In the genomic region with DNA sequence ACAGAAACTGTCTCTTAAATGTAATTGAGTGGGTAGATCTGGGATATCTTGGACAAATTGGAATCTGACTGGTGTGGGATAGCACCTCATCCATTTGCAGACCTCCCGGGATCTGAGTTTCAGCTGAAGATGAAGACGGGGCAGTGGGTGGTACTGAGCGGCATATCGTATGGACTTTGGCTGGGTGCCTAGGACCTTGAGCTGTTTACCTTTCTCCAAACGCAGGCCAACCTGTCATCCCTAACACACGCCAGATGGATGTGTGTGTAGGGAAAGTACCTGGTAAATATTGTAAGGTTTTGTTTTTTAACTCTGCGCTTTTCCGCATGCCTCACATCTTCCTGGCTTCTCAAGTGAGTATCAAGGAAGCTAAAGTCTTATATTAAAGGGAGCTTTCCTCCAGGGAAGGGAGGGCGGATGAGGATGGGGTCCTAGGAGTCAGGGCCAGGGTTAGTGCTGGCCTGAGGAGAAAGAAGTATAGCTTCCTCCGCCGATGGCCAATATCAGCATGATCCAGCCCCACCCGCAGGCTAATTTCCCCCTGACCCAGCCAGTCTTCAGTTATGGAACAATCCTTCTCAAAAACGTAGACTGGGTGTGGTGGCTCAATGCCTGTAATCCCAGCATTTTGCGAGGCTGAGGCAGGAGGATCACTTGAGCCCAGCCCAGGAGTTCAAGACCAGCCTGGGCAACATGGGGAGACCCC, we compare ENCODE assay signal across 1 cellular context.
A peak's percentile ranks its signal among the peaks of the same experiment; 100 is the strongest.
TF ChIP-seq lines count a peak whose summit lies in the region.

No MANE protein-coding gene starts in this region.

TF ChIP-seq in HepG2, 621 proteins besides CTCF, POLR2A, EP300 and RAD21 (continued from another document and continues in another):
- TF ChIP-seq, protein P1, sequence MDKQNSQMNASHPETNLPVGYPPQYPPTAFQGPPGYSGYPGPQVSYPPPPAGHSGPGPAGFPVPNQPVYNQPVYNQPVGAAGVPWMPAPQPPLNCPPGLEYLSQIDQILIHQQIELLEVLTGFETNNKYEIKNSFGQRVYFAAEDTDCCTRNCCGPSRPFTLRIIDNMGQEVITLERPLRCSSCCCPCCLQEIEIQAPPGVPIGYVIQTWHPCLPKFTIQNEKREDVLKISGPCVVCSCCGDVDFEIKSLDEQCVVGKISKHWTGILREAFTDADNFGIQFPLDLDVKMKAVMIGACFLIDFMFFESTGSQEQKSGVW (CRISPR knock-in tag; IDR thresholded peaks at IDR 0.05; ENCODE audit: borderline replicate concordance): no peak
- TF ChIP-seq HMG20A (CRISPR knock-in tag; IDR thresholded peaks at IDR 0.05; ENCODE audit: borderline replicate concordance) (peak; percentile 16; the same call in 1 of the 2 replicates), JUN (CRISPR knock-in tag; IDR thresholded peaks at IDR 0.05) (no peak), DBP (CRISPR knock-in tag; IDR thresholded peaks at IDR 0.05; ENCODE audit: not compliant biosample characterization) (no peak), ARNT (IDR thresholded peaks at IDR 0.05) (no peak), ZSCAN29 (CRISPR knock-in tag; conservative IDR thresholded peaks at IDR 0.05) (no peak), SIX1 (CRISPR knock-in tag; IDR thresholded peaks at IDR 0.05; ENCODE audit: borderline replicate concordance) (no peak), ZNF280D (CRISPR knock-in tag; IDR thresholded peaks at IDR 0.05) (peak; percentile 55; the same call in 1 of the 2 replicates), RNF2 (conservative IDR thresholded peaks at IDR 0.05; ENCODE audit: low read depth) (no peak), ZNF841 (CRISPR knock-in tag; IDR thresholded peaks at IDR 0.05; ENCODE audit: borderline replicate concordance) (no peak), YY1 (IDR thresholded peaks at IDR 0.05; ENCODE audit: insufficient read depth, insufficient replicate concordance, low read depth, low read length) (no peak), ARID3A (IDR thresholded peaks at IDR 0.05; ENCODE audit: low read depth, low read length) (no peak), RORA (CRISPR knock-in tag; IDR thresholded peaks at IDR 0.05) (no peak), RARG (CRISPR knock-in tag; IDR thresholded peaks at IDR 0.05; ENCODE audit: low read depth) (no peak), ZNF234 (CRISPR knock-in tag; conservative IDR thresholded peaks at IDR 0.05) (no peak), ZNF337 (CRISPR knock-in tag; IDR thresholded peaks at IDR 0.05; ENCODE audit: borderline replicate concordance, low read depth) (no peak), RARA (CRISPR knock-in tag; IDR thresholded peaks at IDR 0.05) (peak; percentile 41), ZNF780A (CRISPR knock-in tag; IDR thresholded peaks at IDR 0.05) (no peak), LBX2 (CRISPR knock-in tag; IDR thresholded peaks at IDR 0.05; ENCODE audit: borderline replicate concordance) (no peak), MEIS1 (CRISPR knock-in tag; IDR thresholded peaks at IDR 0.05; ENCODE audit: borderline replicate concordance) (peak; percentile 54; the same call in 1 of the 2 replicates), ZSCAN30 (CRISPR knock-in tag; IDR thresholded peaks at IDR 0.05) (no peak), SOX6 (IDR thresholded peaks at IDR 0.05) (no peak), SOX6 (CRISPR knock-in tag; IDR thresholded peaks at IDR 0.05) (peak; percentile 68), SRF (IDR thresholded peaks at IDR 0.05; ENCODE audit: low read depth, low read length) (no peak), ELF3 (CRISPR knock-in tag; IDR thresholded peaks at IDR 0.05) (peak; percentile 96), RBAK (CRISPR knock-in tag; IDR thresholded peaks at IDR 0.05) (no peak), HOXA3 (CRISPR knock-in tag; IDR thresholded peaks at IDR 0.05) (peak; percentile 57; the same call in 1 of the 2 replicates), ELF4 (CRISPR knock-in tag; IDR thresholded peaks at IDR 0.05; ENCODE audit: borderline replicate concordance) (no peak), PHF8 (CRISPR knock-in tag; IDR thresholded peaks at IDR 0.05) (no peak), SP5 (CRISPR knock-in tag; IDR thresholded peaks at IDR 0.05; ENCODE audit: borderline replicate concordance, low read depth) (peak; percentile 79), NCOA2 (CRISPR knock-in tag; IDR thresholded peaks at IDR 0.05) (peak; percentile 29; the same call in 1 of the 2 replicates), ZNF33B (CRISPR knock-in tag; IDR thresholded peaks at IDR 0.05) (no peak), ATM (IDR thresholded peaks at IDR 0.05; ENCODE audit: borderline replicate concordance) (no peak), PHF20 (CRISPR knock-in tag; IDR thresholded peaks at IDR 0.05) (no peak), RBM22 (optimal IDR thresholded peaks at IDR 0.05; ENCODE audit: low read length) (no peak), SAFB2 (CRISPR knock-in tag; IDR thresholded peaks at IDR 0.05; ENCODE audit: borderline replicate concordance, low read depth) (no peak), PHF21A (CRISPR knock-in tag; IDR thresholded peaks at IDR 0.05) (peak; percentile 30; the same call in 1 of the 2 replicates), ZBTB7A (CRISPR knock-in tag; IDR thresholded peaks at IDR 0.05) (no peak), BRCA1 (CRISPR knock-in tag; IDR thresholded peaks at IDR 0.05) (no peak), MEF2D (CRISPR knock-in tag; IDR thresholded peaks at IDR 0.05) (peak; percentile 44; the same call in 1 of the 2 replicates)
- TF ChIP-seq, protein P2, sequence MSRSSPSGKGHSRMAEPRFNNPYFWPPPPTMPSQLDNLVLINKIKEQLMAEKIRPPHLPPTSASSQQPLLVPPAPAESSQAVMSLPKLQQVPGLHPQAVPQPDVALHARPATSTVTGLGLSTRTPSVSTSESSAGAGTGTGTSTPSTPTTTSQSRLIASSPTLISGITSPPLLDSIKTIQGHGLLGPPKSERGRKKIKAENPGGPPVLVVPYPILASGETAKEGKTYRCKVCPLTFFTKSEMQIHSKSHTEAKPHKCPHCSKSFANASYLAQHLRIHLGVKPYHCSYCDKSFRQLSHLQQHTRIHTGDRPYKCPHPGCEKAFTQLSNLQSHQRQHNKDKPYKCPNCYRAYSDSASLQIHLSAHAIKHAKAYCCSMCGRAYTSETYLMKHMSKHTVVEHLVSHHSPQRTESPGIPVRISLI (CRISPR knock-in tag; IDR thresholded peaks at IDR 0.05; ENCODE audit: borderline replicate concordance): no peak
- TF ChIP-seq, protein P3, sequence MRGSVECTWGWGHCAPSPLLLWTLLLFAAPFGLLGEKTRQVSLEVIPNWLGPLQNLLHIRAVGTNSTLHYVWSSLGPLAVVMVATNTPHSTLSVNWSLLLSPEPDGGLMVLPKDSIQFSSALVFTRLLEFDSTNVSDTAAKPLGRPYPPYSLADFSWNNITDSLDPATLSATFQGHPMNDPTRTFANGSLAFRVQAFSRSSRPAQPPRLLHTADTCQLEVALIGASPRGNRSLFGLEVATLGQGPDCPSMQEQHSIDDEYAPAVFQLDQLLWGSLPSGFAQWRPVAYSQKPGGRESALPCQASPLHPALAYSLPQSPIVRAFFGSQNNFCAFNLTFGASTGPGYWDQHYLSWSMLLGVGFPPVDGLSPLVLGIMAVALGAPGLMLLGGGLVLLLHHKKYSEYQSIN (CRISPR knock-in tag; IDR thresholded peaks at IDR 0.05; ENCODE audit: borderline replicate concordance): no peak
- TF ChIP-seq, protein P4, sequence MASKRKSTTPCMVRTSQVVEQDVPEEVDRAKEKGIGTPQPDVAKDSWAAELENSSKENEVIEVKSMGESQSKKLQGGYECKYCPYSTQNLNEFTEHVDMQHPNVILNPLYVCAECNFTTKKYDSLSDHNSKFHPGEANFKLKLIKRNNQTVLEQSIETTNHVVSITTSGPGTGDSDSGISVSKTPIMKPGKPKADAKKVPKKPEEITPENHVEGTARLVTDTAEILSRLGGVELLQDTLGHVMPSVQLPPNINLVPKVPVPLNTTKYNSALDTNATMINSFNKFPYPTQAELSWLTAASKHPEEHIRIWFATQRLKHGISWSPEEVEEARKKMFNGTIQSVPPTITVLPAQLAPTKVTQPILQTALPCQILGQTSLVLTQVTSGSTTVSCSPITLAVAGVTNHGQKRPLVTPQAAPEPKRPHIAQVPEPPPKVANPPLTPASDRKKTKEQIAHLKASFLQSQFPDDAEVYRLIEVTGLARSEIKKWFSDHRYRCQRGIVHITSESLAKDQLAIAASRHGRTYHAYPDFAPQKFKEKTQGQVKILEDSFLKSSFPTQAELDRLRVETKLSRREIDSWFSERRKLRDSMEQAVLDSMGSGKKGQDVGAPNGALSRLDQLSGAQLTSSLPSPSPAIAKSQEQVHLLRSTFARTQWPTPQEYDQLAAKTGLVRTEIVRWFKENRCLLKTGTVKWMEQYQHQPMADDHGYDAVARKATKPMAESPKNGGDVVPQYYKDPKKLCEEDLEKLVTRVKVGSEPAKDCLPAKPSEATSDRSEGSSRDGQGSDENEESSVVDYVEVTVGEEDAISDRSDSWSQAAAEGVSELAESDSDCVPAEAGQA (IDR thresholded peaks at IDR 0.05; ENCODE audit: low read depth): no peak
- TF ChIP-seq, protein P4 (CRISPR knock-in tag; IDR thresholded peaks at IDR 0.05; ENCODE audit: borderline replicate concordance): no peak
- TF ChIP-seq, protein P5, sequence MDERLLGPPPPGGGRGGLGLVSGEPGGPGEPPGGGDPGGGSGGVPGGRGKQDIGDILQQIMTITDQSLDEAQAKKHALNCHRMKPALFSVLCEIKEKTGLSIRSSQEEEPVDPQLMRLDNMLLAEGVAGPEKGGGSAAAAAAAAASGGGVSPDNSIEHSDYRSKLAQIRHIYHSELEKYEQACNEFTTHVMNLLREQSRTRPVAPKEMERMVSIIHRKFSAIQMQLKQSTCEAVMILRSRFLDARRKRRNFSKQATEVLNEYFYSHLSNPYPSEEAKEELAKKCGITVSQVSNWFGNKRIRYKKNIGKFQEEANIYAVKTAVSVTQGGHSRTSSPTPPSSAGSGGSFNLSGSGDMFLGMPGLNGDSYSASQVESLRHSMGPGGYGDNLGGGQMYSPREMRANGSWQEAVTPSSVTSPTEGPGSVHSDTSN (CRISPR knock-in tag; IDR thresholded peaks at IDR 0.05): 0 out of 2 replicates have a peak, but pooled peaks have one; percentile 38
- TF ChIP-seq, protein P6, sequence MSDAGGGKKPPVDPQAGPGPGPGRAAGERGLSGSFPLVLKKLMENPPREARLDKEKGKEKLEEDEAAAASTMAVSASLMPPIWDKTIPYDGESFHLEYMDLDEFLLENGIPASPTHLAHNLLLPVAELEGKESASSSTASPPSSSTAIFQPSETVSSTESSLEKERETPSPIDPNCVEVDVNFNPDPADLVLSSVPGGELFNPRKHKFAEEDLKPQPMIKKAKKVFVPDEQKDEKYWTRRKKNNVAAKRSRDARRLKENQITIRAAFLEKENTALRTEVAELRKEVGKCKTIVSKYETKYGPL (CRISPR knock-in tag; IDR thresholded peaks at IDR 0.05): no peak
